2 cellular contexts compared by ENCODE assay signal in the genomic region with DNA sequence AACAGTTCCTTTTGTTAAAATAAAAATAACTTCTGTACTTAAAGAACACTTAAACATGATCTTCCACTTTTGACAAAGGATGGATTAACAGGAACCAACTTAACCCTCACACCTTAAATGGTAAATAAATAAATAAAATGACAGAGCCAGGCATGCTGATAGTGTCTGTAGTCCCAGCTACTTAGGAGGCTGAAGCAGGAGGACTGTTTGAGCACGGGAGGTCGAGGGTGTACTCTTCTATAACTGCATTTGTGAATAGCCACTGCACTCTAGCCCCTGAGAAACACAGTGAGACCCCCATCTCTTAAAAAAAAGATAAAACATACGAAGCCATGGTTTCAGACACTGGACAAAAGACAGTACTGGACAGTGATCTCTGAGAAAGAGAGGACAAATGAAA.
TF ChIP-seq lines count a peak whose summit lies in the region.

No MANE protein-coding gene starts in this region.

TF ChIP-seq in SK-N-SH, 30 proteins besides CTCF, POLR2A, EP300 and RAD21 (continued from another document):
- TF ChIP-seq, protein P1, sequence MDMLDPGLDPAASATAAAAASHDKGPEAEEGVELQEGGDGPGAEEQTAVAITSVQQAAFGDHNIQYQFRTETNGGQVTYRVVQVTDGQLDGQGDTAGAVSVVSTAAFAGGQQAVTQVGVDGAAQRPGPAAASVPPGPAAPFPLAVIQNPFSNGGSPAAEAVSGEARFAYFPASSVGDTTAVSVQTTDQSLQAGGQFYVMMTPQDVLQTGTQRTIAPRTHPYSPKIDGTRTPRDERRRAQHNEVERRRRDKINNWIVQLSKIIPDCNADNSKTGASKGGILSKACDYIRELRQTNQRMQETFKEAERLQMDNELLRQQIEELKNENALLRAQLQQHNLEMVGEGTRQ (IDR thresholded peaks at IDR 0.05; ENCODE audit: borderline replicate concordance, low read depth, low read length) = no peak
- TF ChIP-seq, protein P2, sequence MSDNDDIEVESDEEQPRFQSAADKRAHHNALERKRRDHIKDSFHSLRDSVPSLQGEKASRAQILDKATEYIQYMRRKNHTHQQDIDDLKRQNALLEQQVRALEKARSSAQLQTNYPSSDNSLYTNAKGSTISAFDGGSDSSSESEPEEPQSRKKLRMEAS (IDR thresholded peaks at IDR 0.05; ENCODE audit: low read depth) = no peak
- TF ChIP-seq SIN3A (IDR thresholded peaks at IDR 0.05; ENCODE audit: borderline replicate concordance, low read depth, low read length) (no peak), RFX5 (IDR thresholded peaks at IDR 0.05; ENCODE audit: low read length) (no peak), RXRA (IDR thresholded peaks at IDR 0.05; ENCODE audit: borderline replicate concordance, low read depth) (no peak), FOXM1 (IDR thresholded peaks at IDR 0.05; ENCODE audit: low read depth) (no peak), NFIC (IDR thresholded peaks at IDR 0.05; ENCODE audit: borderline replicate concordance) (no peak), CHD2 (IDR thresholded peaks at IDR 0.05; ENCODE audit: low read length, partially characterized antibody) (no peak)
- TF ChIP-seq, protein P3, sequence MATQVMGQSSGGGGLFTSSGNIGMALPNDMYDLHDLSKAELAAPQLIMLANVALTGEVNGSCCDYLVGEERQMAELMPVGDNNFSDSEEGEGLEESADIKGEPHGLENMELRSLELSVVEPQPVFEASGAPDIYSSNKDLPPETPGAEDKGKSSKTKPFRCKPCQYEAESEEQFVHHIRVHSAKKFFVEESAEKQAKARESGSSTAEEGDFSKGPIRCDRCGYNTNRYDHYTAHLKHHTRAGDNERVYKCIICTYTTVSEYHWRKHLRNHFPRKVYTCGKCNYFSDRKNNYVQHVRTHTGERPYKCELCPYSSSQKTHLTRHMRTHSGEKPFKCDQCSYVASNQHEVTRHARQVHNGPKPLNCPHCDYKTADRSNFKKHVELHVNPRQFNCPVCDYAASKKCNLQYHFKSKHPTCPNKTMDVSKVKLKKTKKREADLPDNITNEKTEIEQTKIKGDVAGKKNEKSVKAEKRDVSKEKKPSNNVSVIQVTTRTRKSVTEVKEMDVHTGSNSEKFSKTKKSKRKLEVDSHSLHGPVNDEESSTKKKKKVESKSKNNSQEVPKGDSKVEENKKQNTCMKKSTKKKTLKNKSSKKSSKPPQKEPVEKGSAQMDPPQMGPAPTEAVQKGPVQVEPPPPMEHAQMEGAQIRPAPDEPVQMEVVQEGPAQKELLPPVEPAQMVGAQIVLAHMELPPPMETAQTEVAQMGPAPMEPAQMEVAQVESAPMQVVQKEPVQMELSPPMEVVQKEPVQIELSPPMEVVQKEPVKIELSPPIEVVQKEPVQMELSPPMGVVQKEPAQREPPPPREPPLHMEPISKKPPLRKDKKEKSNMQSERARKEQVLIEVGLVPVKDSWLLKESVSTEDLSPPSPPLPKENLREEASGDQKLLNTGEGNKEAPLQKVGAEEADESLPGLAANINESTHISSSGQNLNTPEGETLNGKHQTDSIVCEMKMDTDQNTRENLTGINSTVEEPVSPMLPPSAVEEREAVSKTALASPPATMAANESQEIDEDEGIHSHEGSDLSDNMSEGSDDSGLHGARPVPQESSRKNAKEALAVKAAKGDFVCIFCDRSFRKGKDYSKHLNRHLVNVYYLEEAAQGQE (IDR thresholded peaks at IDR 0.05; ENCODE audit: low read depth, low read length) = no peak
TF ChIP-seq in SK-N-SH: peak in this region for 0.

TF ChIP-seq in SK-N-SH treated with all-trans-retinoic acid at 6 μM for 48 hours, 23 proteins besides CTCF, POLR2A, EP300 and RAD21 (continued from another document):
- TF ChIP-seq, protein P4, sequence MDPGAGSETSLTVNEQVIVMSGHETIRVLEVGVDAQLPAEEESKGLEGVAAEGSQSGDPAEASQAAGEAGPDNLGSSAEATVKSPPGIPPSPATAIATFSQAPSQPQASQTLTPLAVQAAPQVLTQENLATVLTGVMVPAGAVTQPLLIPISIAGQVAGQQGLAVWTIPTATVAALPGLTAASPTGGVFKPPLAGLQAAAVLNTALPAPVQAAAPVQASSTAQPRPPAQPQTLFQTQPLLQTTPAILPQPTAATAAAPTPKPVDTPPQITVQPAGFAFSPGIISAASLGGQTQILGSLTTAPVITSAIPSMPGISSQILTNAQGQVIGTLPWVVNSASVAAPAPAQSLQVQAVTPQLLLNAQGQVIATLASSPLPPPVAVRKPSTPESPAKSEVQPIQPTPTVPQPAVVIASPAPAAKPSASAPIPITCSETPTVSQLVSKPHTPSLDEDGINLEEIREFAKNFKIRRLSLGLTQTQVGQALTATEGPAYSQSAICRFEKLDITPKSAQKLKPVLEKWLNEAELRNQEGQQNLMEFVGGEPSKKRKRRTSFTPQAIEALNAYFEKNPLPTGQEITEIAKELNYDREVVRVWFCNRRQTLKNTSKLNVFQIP (CRISPR knock-in tag; IDR thresholded peaks at IDR 0.05; ENCODE audit: borderline replicate concordance, low read depth) = no peak
- no peak for TF ChIP-seq SNAI2 (CRISPR knock-in tag; IDR thresholded peaks at IDR 0.05)
- TF ChIP-seq ARNTL (CRISPR knock-in tag; IDR thresholded peaks at IDR 0.05; ENCODE audit: borderline replicate concordance, low read depth) = no peak
- TF ChIP-seq ZNF565 (CRISPR knock-in tag; conservative IDR thresholded peaks at IDR 0.05; ENCODE audit: low read depth) = no peak
- TF ChIP-seq ZFP30 (CRISPR knock-in tag; IDR thresholded peaks at IDR 0.05) = no peak
- no peak for TF ChIP-seq PPARA (CRISPR knock-in tag; IDR thresholded peaks at IDR 0.05; ENCODE audit: borderline replicate concordance)
- no peak for TF ChIP-seq ZC3H10 (CRISPR knock-in tag; IDR thresholded peaks at IDR 0.05)
- no peak for TF ChIP-seq BACH2 (CRISPR knock-in tag; IDR thresholded peaks at IDR 0.05; ENCODE audit: borderline replicate concordance)
- no peak for TF ChIP-seq CSDC2 (CRISPR knock-in tag; IDR thresholded peaks at IDR 0.05)
TF ChIP-seq in SK-N-SH treated with all-trans-retinoic acid at 6 μM for 48 hours: peak in this region for 0.
